12 cellular contexts compared by ENCODE assay signal in genomic region chr12:7843583-7843982, GRCh38. TPM values are rescaled to one million over a fixed set of nuclear protein-coding genes. Genes with fewer than 3 reads are reported as not detected.
DNase-seq lines count a peak whose midpoint lies in the region; ATAC-seq, FAIRE-seq and TF ChIP-seq lines count a peak whose summit lies in the region.
"Not testable (repeated sequence)": the region's sequence is repeated elsewhere in the genome, so short reads cannot be mapped to it uniquely, and the experiment has no call there.
"Had no signal": no experiment of that assay in that cellular context is flagged by ENCODE, and none has a peak within 500 bp of the region (broad histone marks: within the 10 kb centered on the region; RNA-seq: fewer than 3 reads in every experiment).

No MANE protein-coding gene starts in this region.

- H3K4ac ChIP-seq in IMR-90 (ENCODE audit: low read depth, low read length) = not testable (repeated sequence)

- POLR2A ChIA-PET in IMR-90 (lab: Charles Lee; ENCODE audit: unreplicated experiment) = not testable (repeated sequence)

- not testable (repeated sequence) for H3K9ac ChIP-seq in IMR-90 (ENCODE audit: low read depth, low read length); kidney (ENCODE audit: low read length in 2 of 2)

- not testable (repeated sequence) for H3K4me3 ChIP-seq in IMR-90 (ENCODE audit: insufficient read depth, low read depth, low read length); kidney (ENCODE audit: low read length in 2 of 2); upper lobe of right lung

- H4K8ac ChIP-seq in IMR-90 (ENCODE audit: low read depth in 2 of 2, low read length in 2 of 2) = not testable (repeated sequence)

- not testable (repeated sequence) for TF ChIP-seq RAD21 in IMR-90 (IDR thresholded peaks at IDR 0.05; ENCODE audit: low read length)

- not testable (repeated sequence) for H3K14ac ChIP-seq in IMR-90 (replicated peaks; ENCODE audit: low read depth, low read length)

- H4K5ac ChIP-seq in IMR-90 (ENCODE audit: low read depth, low read length) = not testable (repeated sequence)

- WGBS in IMR-90 (ENCODE audit: extremely low coverage in 2 of 2, insufficient read length in 1 of 2), 2 experiments = no CpG with 5 or more reads among the region's 9 CpGs

- H3K4me3 Mint-ChIP-seq in activated CD4-positive, alpha-beta T cell treated with anti-CD3 and anti-CD28 coated beads, Interleukin-2, amount 10 ng/mL, durations not matched to agents 24 days and 14 days = peak overlapping the region; percentile 65
- not testable (repeated sequence) for H3K4me3 Mint-ChIP-seq in effector memory CD8-positive, alpha-beta T cell
- H3K4me3 Mint-ChIP-seq in nephron progenitor cell = peak overlapping the region; percentile 14

- H4K91ac ChIP-seq in IMR-90 (ENCODE audit: insufficient read depth, low read depth, low read length) = not testable (repeated sequence)

- intact Hi-C loops in IMR-90 (cut with micrococcal nuclease); activated CD4-positive, alpha-beta T cell treated with anti-CD3 and anti-CD28 coated beads, Interleukin-2, amount 10 ng/mL, durations not matched to agents 24 days and 14 days (cut with micrococcal nuclease); kidney (cut with DNase I); upper lobe of right lung (cut with DNase I): not testable (repeated sequence)

- not testable (repeated sequence) for H3K18ac ChIP-seq in IMR-90 (ENCODE audit: low read depth, low read length)

- dilution Hi-C loops in IMR-90 (cut with HindIII; ENCODE audit: low sequenced_read_pairs, unreplicated experiment) = not testable (repeated sequence)

- TF ChIP-seq CTCF in IMR-90 (conservative IDR thresholded peaks at IDR 0.05; ENCODE audit: low read depth, low read length); kidney (IDR thresholded peaks at IDR 0.05; ENCODE audit: borderline replicate concordance, extremely low read depth, insufficient read depth); nephron progenitor cell (IDR thresholded peaks at IDR 0.05); upper lobe of right lung (IDR thresholded peaks at IDR 0.05): not testable (repeated sequence)

- H2AK5ac ChIP-seq in IMR-90 (ENCODE audit: low read depth, low read length) = not testable (repeated sequence)

- in situ Hi-C loops in IMR-90 (cut with MboI; ENCODE audit: low sequenced_read_pairs) = not testable (repeated sequence)

- peak overlapping the region; percentile 54 for H2BK5ac ChIP-seq in IMR-90 (ENCODE audit: low read depth, low read length, poor library complexity, severe bottlenecking)

- CTCF ChIA-PET in IMR-90 (lab: Yijun Ruan, JAX) = interaction anchor here (0.7 kb wide), 1 partner anchor 10 kb away, joined by 8 read pairs; no protein-coding TSS in a partner anchor

- H3K27ac ChIP-seq in IMR-90 (ENCODE audit: insufficient read depth, low read length) = peak overlapping the region; percentile 40; the same call in 1 of the 2 replicates
- not testable (repeated sequence) for H3K27ac ChIP-seq in kidney (ENCODE audit: low read depth in 2 of 2, low read length in 2 of 2); upper lobe of right lung

- DNase-seq in GDM1 (lab: John Stamatoyannopoulos, UW) (peak; percentile 2), IMR-90 (peak; percentile 55)
- DNase-seq in activated CD4-positive, alpha-beta T cell treated with anti-CD3 and anti-CD28 coated beads, Interleukin-2, amount 10 ng/mL, durations not matched to agents 24 days and 14 days = peak; percentile 70
- DNase-seq in activated naive CD4-positive, alpha-beta T cell treated with anti-CD3 and anti-CD28 coated beads, Interleukin-2, amount 50 U/mL, for 72 hours (ENCODE audit: low spot score in 2 of 2); effector memory CD8-positive, alpha-beta T cell; kidney; nephron progenitor cell; upper lobe of right lung: not testable (repeated sequence)

- H3K27me3 Mint-ChIP-seq in activated CD4-positive, alpha-beta T cell treated with anti-CD3 and anti-CD28 coated beads, Interleukin-2, amount 10 ng/mL, durations not matched to agents 24 days and 14 days; nephron progenitor cell (ENCODE audit: low read depth, poor library complexity): not testable (repeated sequence)
- H3K27me3 Mint-ChIP-seq in effector memory CD8-positive, alpha-beta T cell = peaks cover 31 to 35% of the 10 kb centered on the region in 2 donors

- H3K4me2 ChIP-seq in IMR-90 (ENCODE audit: low read depth, low read length) = peak overlapping the region; percentile 42; the same call in 1 of the 2 replicates

- H3K36me3 Mint-ChIP-seq in activated CD4-positive, alpha-beta T cell treated with anti-CD3 and anti-CD28 coated beads, Interleukin-2, amount 10 ng/mL, durations not matched to agents 24 days and 14 days (ENCODE audit: low read depth); activated naive CD4-positive, alpha-beta T cell treated with anti-CD3 and anti-CD28 coated beads, Interleukin-2, amount 50 U/mL, for 72 hours; effector memory CD8-positive, alpha-beta T cell (ENCODE audit: insufficient read depth); nephron progenitor cell (ENCODE audit: low read depth): not testable (repeated sequence)

- H3K79me1 ChIP-seq in IMR-90 (ENCODE audit: low read depth in 1 of 2, low read length in 2 of 2) = not testable (repeated sequence)

- ATAC-seq in IMR-90 (ENCODE audit: low read depth) (peak; percentile 69), upper lobe of right lung (peak; percentile 79)
- peak; percentile 92 to 98 for ATAC-seq in activated naive CD4-positive, alpha-beta T cell treated with anti-CD3 and anti-CD28 coated beads, Interleukin-2, amount 50 U/mL, for 72 hours
- ATAC-seq in effector memory CD8-positive, alpha-beta T cell (replicated peaks) = peak; percentile 93

- not testable (repeated sequence) for H3K23ac ChIP-seq in IMR-90 (ENCODE audit: low read depth, low read length)

- TF ChIP-seq POLR2A in IMR-90 (IDR thresholded peaks at IDR 0.05; ENCODE audit: low read depth, low read length) = not testable (repeated sequence)

- BruUV-seq in IMR-90 (replicated peaks; lab: Mats Ljungman, UMichigan) = not testable (repeated sequence)

- H3K27ac Mint-ChIP-seq in activated CD4-positive, alpha-beta T cell treated with anti-CD3 and anti-CD28 coated beads, Interleukin-2, amount 10 ng/mL, durations not matched to agents 24 days and 14 days = peak overlapping the region; percentile 88
- not testable (repeated sequence) for H3K27ac Mint-ChIP-seq in activated naive CD4-positive, alpha-beta T cell treated with anti-CD3 and anti-CD28 coated beads, Interleukin-2, amount 50 U/mL, for 72 hours; effector memory CD8-positive, alpha-beta T cell; nephron progenitor cell

- not testable (repeated sequence) for H3K9me3 ChIP-seq in IMR-90 (ENCODE audit: control insufficient read depth, insufficient read depth, low read length); kidney (ENCODE audit: control insufficient read depth in 1 of 2, low read length in 2 of 2); upper lobe of right lung

- not testable (repeated sequence) for H2AFZ ChIP-seq in IMR-90 (replicated peaks; ENCODE audit: low read length, poor library complexity)

- H3K4me1 ChIP-seq in IMR-90 (ENCODE audit: control insufficient read depth, insufficient read depth, low read length); kidney (ENCODE audit: control insufficient read depth in 1 of 2, insufficient read depth in 1 of 2, low read depth in 1 of 2, low read length in 2 of 2); upper lobe of right lung: not testable (repeated sequence)

- H4K20me1 ChIP-seq in IMR-90 (ENCODE audit: insufficient read depth, low read length) = not testable (repeated sequence)

- not testable (repeated sequence) for H3K36me3 ChIP-seq in IMR-90 (ENCODE audit: control insufficient read depth, insufficient read depth, low read length); kidney (ENCODE audit: control insufficient read depth in 1 of 2, insufficient read depth in 2 of 2, low read length in 2 of 2); upper lobe of right lung

- H3K4me1 Mint-ChIP-seq in activated CD4-positive, alpha-beta T cell treated with anti-CD3 and anti-CD28 coated beads, Interleukin-2, amount 10 ng/mL, durations not matched to agents 24 days and 14 days; effector memory CD8-positive, alpha-beta T cell (ENCODE audit: low read depth in 2 of 2): not testable (repeated sequence)
- peaks cover 35% of the 10 kb centered on the region for H3K4me1 Mint-ChIP-seq in nephron progenitor cell

- not testable (repeated sequence) for H2BK20ac ChIP-seq in IMR-90 (ENCODE audit: low read depth, low read length)

- H2BK120ac ChIP-seq in IMR-90 (ENCODE audit: low read depth, low read length) = peak overlapping the region; percentile 48; the same call in 1 of the 2 replicates

- not testable (repeated sequence) for H2BK15ac ChIP-seq in IMR-90 (ENCODE audit: low read depth, low read length)

- not testable (repeated sequence) for H3K56ac ChIP-seq in IMR-90 (ENCODE audit: extremely low read depth, insufficient read depth, low read length)

- H3K27me3 ChIP-seq in IMR-90 (ENCODE audit: control insufficient read depth, insufficient read depth, low read length); upper lobe of right lung: not testable (repeated sequence)

- H3K9me1 ChIP-seq in IMR-90 (ENCODE audit: insufficient read depth, low read length) = not testable (repeated sequence)

- H2AK9ac ChIP-seq in IMR-90 (replicated peaks; ENCODE audit: low read depth, low read length, poor library complexity) = not testable (repeated sequence)

- not testable (repeated sequence) for H3K9me3 Mint-ChIP-seq in activated CD4-positive, alpha-beta T cell treated with anti-CD3 and anti-CD28 coated beads, Interleukin-2, amount 10 ng/mL, durations not matched to agents 24 days and 14 days; activated naive CD4-positive, alpha-beta T cell treated with anti-CD3 and anti-CD28 coated beads, Interleukin-2, amount 50 U/mL, for 72 hours; effector memory CD8-positive, alpha-beta T cell; nephron progenitor cell

- FAIRE-seq in kidney (lab: Jason Lieb, UNC) = peak; percentile 6

RNA-seq across cellular contexts. Expression of gene SLC2A14, which starts 29.1 kb away (rescaled TPM):
- total RNA-seq in IMR-90 (2012; rRNA removed) (under 0.01 TPM in 1 of 2 replicates, not detected in the other), kidney (not detected), upper lobe of right lung (not detected)
- polyA plus RNA-seq in IMR-90 (2012; rRNA removed) (0.05 and 0.07 TPM in 2 replicates), kidney (ENCODE audit: insufficient read depth, low read depth, low replicate concordance) (not detected)
- 0.05 TPM in 1 of 2 replicates, not detected in the other for polyA plus RNA-seq in IMR-90 (2012; cell fraction: cytosol; rRNA removed)
- polyA plus RNA-seq in IMR-90 (2012; cell fraction: nucleus; rRNA removed; ENCODE audit: low replicate concordance) = 0.10 and 0.30 TPM in 2 replicates
- 0.09 and 0.31 TPM in 2 replicates for total RNA-seq in activated CD4-positive, alpha-beta T cell treated with anti-CD3 and anti-CD28 coated beads, Interleukin-2, amount 10 ng/mL, durations not matched to agents 24 days and 14 days
- 1 to 10 TPM in 1 of 2 donors, under 1 TPM in 1; 0.09 to 4.6 TPM for total RNA-seq in activated naive CD4-positive, alpha-beta T cell treated with anti-CD3 and anti-CD28 coated beads, Interleukin-2, amount 50 U/mL, for 72 hours
- total RNA-seq: kidney epithelial cell, Right ventricle myocardium superior had no signal

RNA-seq across cellular contexts. Expression of gene NANOG, which starts 54.4 kb away (rescaled TPM):
- total RNA-seq in IMR-90 (2012; rRNA removed) = not detected in 2 replicates
- not detected in 2 replicates for polyA plus RNA-seq in IMR-90 (2012; rRNA removed)
- polyA plus RNA-seq in IMR-90 (2012; cell fraction: cytosol; rRNA removed) = not detected in 2 replicates
- 0.01 TPM in 1 of 2 replicates, not detected in the other for polyA plus RNA-seq in IMR-90 (2012; cell fraction: nucleus; rRNA removed; ENCODE audit: low replicate concordance)
- total RNA-seq in activated CD4-positive, alpha-beta T cell treated with anti-CD3 and anti-CD28 coated beads, Interleukin-2, amount 10 ng/mL, durations not matched to agents 24 days and 14 days = not detected in 2 replicates
- not detected for total RNA-seq in activated naive CD4-positive, alpha-beta T cell treated with anti-CD3 and anti-CD28 coated beads, Interleukin-2, amount 50 U/mL, for 72 hours
- 0.16 TPM for total RNA-seq in kidney
- not detected for polyA plus RNA-seq in kidney (ENCODE audit: insufficient read depth, low read depth, low replicate concordance)
- total RNA-seq in upper lobe of right lung = not detected
- total RNA-seq: HFFc6, kidney epithelial cell, Right ventricle myocardium superior had no signal
- polyA plus RNA-seq: psoas muscle had no signal
